Comparison of ENCODE assay signal across 22 cellular contexts in the genomic region with DNA sequence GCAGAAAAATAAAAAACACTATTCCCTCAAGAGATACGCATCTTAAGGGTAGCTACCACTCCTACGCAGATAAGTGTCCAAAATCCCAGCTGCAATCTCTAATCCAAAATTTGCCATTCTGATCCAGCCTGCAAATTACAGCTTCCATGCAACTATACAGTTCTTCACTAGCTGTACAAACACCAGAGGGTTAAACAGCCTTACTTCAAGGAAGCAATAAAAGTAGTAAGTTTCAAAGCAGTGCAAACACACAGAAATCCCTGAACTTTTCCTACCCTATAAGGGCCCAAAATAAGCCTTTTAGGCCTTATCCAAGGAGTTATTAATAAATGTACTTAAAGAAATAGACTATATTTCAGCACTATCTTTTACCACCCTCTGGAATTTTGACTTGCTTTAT.
"Had no signal": no experiment of that assay in that cellular context is flagged by ENCODE, and none has a peak within 500 bp of the region (broad histone marks: within the 10 kb centered on the region; RNA-seq: fewer than 3 reads in every experiment).

No MANE protein-coding gene starts in this region.

- H3K4me3 Mint-ChIP-seq: dendritic cell treated with granulocyte-macrophage colony-stimulating factor and Interleukin-4, amounts not matched to agents 40 ng/mL and 50 ng/mL, for 4 days; effector memory CD8-positive, alpha-beta T cell; immature natural killer cell; naive thymus-derived CD8-positive, alpha-beta T cell; stimulated activated memory B cell treated with anti-CD40 and anti-IgM and Interleukin-4, amounts not matched to agents 10 μg/mL and 1 μg/mL and 100 μg/mL, for 72 hours; stimulated activated naive CD8-positive, alpha-beta T cell treated with anti-CD3 and anti-CD28 coated beads, Interleukin-15, Interleukin-2, amounts not matched to agents 100 ng/mL and 50 ng/mL, for 24 hours had no signal

- H3K27me3 Mint-ChIP-seq: dendritic cell treated with granulocyte-macrophage colony-stimulating factor and Interleukin-4, amounts not matched to agents 40 ng/mL and 50 ng/mL, for 4 days; effector memory CD8-positive, alpha-beta T cell; naive thymus-derived CD8-positive, alpha-beta T cell; stimulated activated memory B cell treated with anti-CD40 and anti-IgM and Interleukin-4, amounts not matched to agents 10 μg/mL and 1 μg/mL and 100 μg/mL, for 72 hours; stimulated activated naive CD8-positive, alpha-beta T cell treated with anti-CD3 and anti-CD28 coated beads, Interleukin-15, Interleukin-2, amounts not matched to agents 100 ng/mL and 50 ng/mL, for 24 hours had no signal

- H3K4me3 ChIP-seq: left ventricle myocardium inferior, lung, psoas muscle, right lobe of liver, spleen, tibial artery, upper lobe of right lung, vagina had no signal

- H3K4me1 Mint-ChIP-seq: immature natural killer cell; stimulated activated memory B cell treated with anti-CD40 and anti-IgM and Interleukin-4, amounts not matched to agents 10 μg/mL and 1 μg/mL and 100 μg/mL, for 72 hours had no signal

- H3K27ac Mint-ChIP-seq: dendritic cell treated with granulocyte-macrophage colony-stimulating factor and Interleukin-4, amounts not matched to agents 40 ng/mL and 50 ng/mL, for 4 days; immature natural killer cell; stimulated activated memory B cell treated with anti-CD40 and anti-IgM and Interleukin-4, amounts not matched to agents 10 μg/mL and 1 μg/mL and 100 μg/mL, for 72 hours; stimulated activated naive CD8-positive, alpha-beta T cell treated with anti-CD3 and anti-CD28 coated beads, Interleukin-15, Interleukin-2, amounts not matched to agents 100 ng/mL and 50 ng/mL, for 24 hours had no signal

- DNase-seq: effector memory CD8-positive, alpha-beta T cell; foreskin keratinocyte; immature natural killer cell; left ventricle myocardium inferior; mesenchymal stem cell; naive thymus-derived CD8-positive, alpha-beta T cell; psoas muscle; retina; right lobe of liver; spleen; stimulated activated CD4-positive, alpha-beta T cell treated with anti-CD3 and anti-CD28 coated beads, Interleukin-15, amount 100 ng/mL, for 24 hours; stimulated activated CD4-positive, alpha-beta T cell treated with anti-CD3 and anti-CD28 coated beads, Interleukin-1b, Interleukin-23, amount 100 ng/mL, for 48 hours; stimulated activated CD4-positive, alpha-beta T cell treated with anti-CD3 and anti-CD28 coated beads, Interleukin-4, amount 100 ng/mL, for 24 hours; tibial artery; upper lobe of right lung had no signal

- H3K4me1 ChIP-seq: psoas muscle, right lobe of liver had no signal

- H3K9me3 Mint-ChIP-seq: dendritic cell treated with granulocyte-macrophage colony-stimulating factor and Interleukin-4, amounts not matched to agents 40 ng/mL and 50 ng/mL, for 4 days; effector memory CD8-positive, alpha-beta T cell; immature natural killer cell; naive thymus-derived CD8-positive, alpha-beta T cell; stimulated activated memory B cell treated with anti-CD40 and anti-IgM and Interleukin-4, amounts not matched to agents 10 μg/mL and 1 μg/mL and 100 μg/mL, for 72 hours; stimulated activated naive CD8-positive, alpha-beta T cell treated with anti-CD3 and anti-CD28 coated beads, Interleukin-15, Interleukin-2, amounts not matched to agents 100 ng/mL and 50 ng/mL, for 24 hours had no signal

- H3K36me3 ChIP-seq: right lobe of liver had no signal

- ATAC-seq: effector memory CD8-positive, alpha-beta T cell; foreskin keratinocyte; naive thymus-derived CD8-positive, alpha-beta T cell; psoas muscle; right lobe of liver; stimulated activated memory B cell treated with anti-CD40 and anti-IgM and Interleukin-4, amounts not matched to agents 10 μg/mL and 1 μg/mL and 100 μg/mL, for 72 hours; upper lobe of right lung had no signal

- H3K27me3 ChIP-seq: foreskin keratinocyte, neutrophil, right lobe of liver, spleen, tibial artery, upper lobe of right lung, vagina had no signal

- H3K27ac ChIP-seq: epithelial cell of prostate, foreskin keratinocyte, left ventricle myocardium inferior, neutrophil, psoas muscle, right lobe of liver, spleen, tibial artery, upper lobe of right lung, vagina had no signal
